In the genomic region with DNA sequence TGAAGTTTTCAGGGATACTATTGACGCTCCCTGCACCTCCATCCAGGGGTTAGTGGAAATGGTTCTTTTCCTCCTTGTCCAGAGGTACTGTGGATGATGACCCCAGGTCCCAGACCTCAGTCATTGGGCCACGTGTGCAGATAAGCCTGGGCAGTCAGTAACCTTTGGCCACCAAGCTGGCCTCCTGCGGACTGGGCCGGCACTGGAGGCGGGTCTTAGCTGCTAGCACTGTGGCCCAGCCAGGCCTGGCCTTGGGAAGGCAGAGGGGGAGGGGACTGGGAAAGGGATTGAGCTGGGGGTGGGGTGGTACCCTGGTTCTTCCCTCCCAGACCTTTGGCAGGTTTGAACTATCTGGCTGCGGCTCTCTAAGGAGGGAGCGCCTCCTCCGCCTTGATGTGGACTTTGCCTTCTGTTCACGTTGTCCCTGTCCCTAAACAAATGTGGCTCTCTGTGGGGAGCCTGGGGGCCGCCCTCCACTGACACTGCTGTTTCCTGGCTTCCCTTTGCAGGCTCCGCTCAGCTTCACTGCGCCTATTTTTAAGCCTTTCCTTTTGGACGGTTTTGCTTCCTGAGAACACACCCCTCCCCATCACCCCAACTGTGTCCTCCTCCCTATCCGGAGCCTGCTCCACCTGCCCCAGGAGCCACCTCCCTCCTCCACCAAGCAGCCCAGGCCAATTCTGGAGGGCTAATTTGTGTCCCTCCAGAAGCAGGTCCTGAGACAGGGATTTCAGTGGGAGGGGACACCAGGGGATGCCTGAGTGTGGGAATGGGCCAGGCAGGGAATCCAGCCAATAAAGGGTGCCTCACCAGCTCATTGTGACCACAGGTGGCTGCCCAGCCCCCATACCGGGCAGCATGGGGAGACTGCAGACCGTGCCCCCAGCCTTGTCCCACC, we compare ENCODE assay signal across 1 cellular context.
A peak's percentile ranks its signal among the peaks of the same experiment; 100 is the strongest.
TF ChIP-seq lines count a peak whose summit lies in the region.

No MANE protein-coding gene starts in this region.

TF ChIP-seq in H1, 55 proteins besides CTCF, POLR2A, EP300 and RAD21 (continued from another document):
- TF ChIP-seq RNF2 (IDR thresholded peaks at IDR 0.05; ENCODE audit: borderline replicate concordance, low read depth, low read length, missing control alignments, poor library complexity, severe bottlenecking) (no peak), MAX (IDR thresholded peaks at IDR 0.05) (peak; percentile 35; the same call in 1 of the 2 replicates), NANOG (IDR thresholded peaks at IDR 0.05; ENCODE audit: insufficient read depth, low read depth, low read length, poor library complexity, severe bottlenecking) (no peak), RBBP5 (IDR thresholded peaks at IDR 0.05; ENCODE audit: borderline replicate concordance, low read depth, low read length) (no peak), TCF12 (IDR thresholded peaks at IDR 0.05; ENCODE audit: low read depth, low read length) (0 out of 2 replicates have a peak, but pooled peaks have one; percentile 13), SP1 (IDR thresholded peaks at IDR 0.05; ENCODE audit: low read depth, low read length) (0 out of 2 replicates have a peak, but pooled peaks have one; percentile 42), CHD2 (IDR thresholded peaks at IDR 0.05; ENCODE audit: low read length) (peak; percentile 21), ATF2 (IDR thresholded peaks at IDR 0.05; ENCODE audit: low read length) (no peak), SIN3A (conservative IDR thresholded peaks at IDR 0.05 in 1 of 2, IDR thresholded peaks at IDR 0.05 in 1 of 2; ENCODE audit: low read depth in 1 of 2, low read length in 2 of 2) (peak in 1 of 2 experiments; percentile 49; a peak in 1 of 4 replicates)
